Comparison of ENCODE assay signal across 21 cellular contexts in genomic region chr6:131773284-131773950, GRCh38. TPM values are rescaled to one million over a fixed set of nuclear protein-coding genes. Genes with fewer than 3 reads are reported as not detected.
DNase-seq lines count a peak whose midpoint lies in the region; ATAC-seq and TF ChIP-seq lines count a peak whose summit lies in the region.
"Had no signal": no experiment of that assay in that cellular context is flagged by ENCODE, and none has a peak within 500 bp of the region (broad histone marks: within the 10 kb centered on the region; RNA-seq: fewer than 3 reads in every experiment).

No MANE protein-coding gene starts in this region.

- H3K4me1 ChIP-seq in left ventricle myocardium inferior (peaks cover 13% of the 10 kb centered on the region), thoracic aorta (ENCODE audit: control insufficient read depth in 1 of 2, low read depth in 2 of 2) (peaks cover 49 to 75% of the 10 kb centered on the region in 2 donors)
- H3K4me1 ChIP-seq: BLaER1 had no signal

- H3K27me3 ChIP-seq in left ventricle myocardium inferior (ENCODE audit: low read depth) (no peaks in the 10 kb centered on the region), thoracic aorta (replicated peaks; ENCODE audit: insufficient read depth) (no peaks in the 10 kb centered on the region)
- H3K27me3 ChIP-seq: BLaER1 had no signal

- peaks cover 2% of the 10 kb centered on the region for H3K36me3 Mint-ChIP-seq in chondrocyte (ENCODE audit: low read depth)
- H3K36me3 Mint-ChIP-seq: CD4-positive, alpha-beta memory T cell had no signal

- ATAC-seq in thoracic aorta (ENCODE audit: insufficient number of reproducible peaks, low FRiP score, low read depth) (no peak), HG02852 (IDR thresholded peaks at IDR 0.05; ENCODE audit: unreplicated experiment) (no peak)
- ATAC-seq: GM12878 had no signal

- H3K27me3 Mint-ChIP-seq in chondrocyte (ENCODE audit: low read depth): peaks cover 2% of the 10 kb centered on the region

- peaks cover 13% of the 10 kb centered on the region for H3K4me1 Mint-ChIP-seq in chondrocyte (ENCODE audit: low read depth)
- H3K4me1 Mint-ChIP-seq: CD4-positive, alpha-beta memory T cell had no signal

- H3K36me3 ChIP-seq in left ventricle myocardium inferior: no peaks in the 10 kb centered on the region
- H3K36me3 ChIP-seq in thoracic aorta: no peaks in the 10 kb centered on the region
- H3K36me3 ChIP-seq: BLaER1 had no signal

- TF ChIP-seq CTCF in chondrocyte (IDR thresholded peaks at IDR 0.05) (no peak), left ventricle myocardium inferior (IDR thresholded peaks at IDR 0.05; ENCODE audit: borderline replicate concordance) (no peak), thoracic aorta (IDR thresholded peaks at IDR 0.05) (no peak)

- peak overlapping the region; percentile 12 for H3K27ac Mint-ChIP-seq in chondrocyte (ENCODE audit: unreplicated experiment)
- H3K27ac Mint-ChIP-seq: CD4-positive, alpha-beta memory T cell; HFFc6 had no signal

- H3K9me3 Mint-ChIP-seq in chondrocyte (ENCODE audit: low read depth): peaks cover 2% of the 10 kb centered on the region
- H3K9me3 Mint-ChIP-seq: CD4-positive, alpha-beta memory T cell had no signal

- H3K4me3 Mint-ChIP-seq in chondrocyte (ENCODE audit: unreplicated experiment): no peak overlapping the region
- H3K4me3 Mint-ChIP-seq: CD4-positive, alpha-beta memory T cell; HFFc6 had no signal

- H3K4me3 ChIP-seq in left ventricle myocardium inferior (no peak overlapping the region), thoracic aorta (peak overlapping the region; percentile 29)
- H3K4me3 ChIP-seq: BLaER1, GM12878 had no signal

- DNase-seq in chondrocyte (ENCODE audit: low spot score) (no peak), fibroblast of gingiva (ENCODE audit: low read depth) (peak; percentile 65), left ventricle myocardium inferior (no peak), thoracic aorta (ENCODE audit: low spot score) (no peak), ureter (ENCODE audit: low spot score) (no peak), GM19238 (ENCODE audit: insufficient read length, low spot score) (no peak), NCI-H69 (lab: John Stamatoyannopoulos, UW) (no peak)
- DNase-seq: CD4-positive, alpha-beta memory T cell; H7; HFFc6; IMR-90; Karpas-422; NCI-H1417 treated with DMSO at 0.1 percent for 48 hours; NCI-H187 treated with DMSO at 0.1 percent for 48 hours; NCI-H2227 treated with DMSO at 0.1 percent for 48 hours; NCI-H510A treated with DMSO at 0.1 percent for 48 hours; NCI-H82; SIG-M5 had no signal

- H3K27ac ChIP-seq in left ventricle myocardium inferior (replicated peaks): peak overlapping the region; percentile 72
- H3K27ac ChIP-seq in thoracic aorta: peak overlapping the region; percentile 67 to 77
- H3K27ac ChIP-seq: BLaER1 had no signal

- intact Hi-C loops in left ventricle myocardium inferior (cut with micrococcal nuclease): no loop called here

- H3K9me3 ChIP-seq in left ventricle myocardium inferior (replicated peaks) (no peaks in the 10 kb centered on the region), thoracic aorta (no peaks in the 10 kb centered on the region)
- H3K9me3 ChIP-seq: BLaER1 had no signal

RNA-seq across cellular contexts. Expression of gene ENPP1, which starts 34.4 kb away (rescaled TPM):
- total RNA-seq in chondrocyte (8.1 to 23.6 TPM (median 8.6 TPM) in 3 replicates), left ventricle myocardium inferior (2.9 TPM), thoracic aorta (10 to 100 TPM; 27.8 to 40.5 TPM), ureter (9.3 TPM)
